8 cellular contexts compared by ENCODE assay signal in genomic region chr5:163916376-163916775, GRCh38.
A peak's percentile ranks its signal among the peaks of the same experiment; 100 is the strongest.
DNase-seq lines count a peak whose midpoint lies in the region; ATAC-seq and TF ChIP-seq lines count a peak whose summit lies in the region.

No MANE protein-coding gene starts in this region.

- H3K27me3 Mint-ChIP-seq in endodermal cell (ENCODE audit: insufficient read depth): no peaks in the 10 kb centered on the region

- ATAC-seq in activated CD4-positive, CD25-positive, alpha-beta regulatory T cell treated with anti-CD3 and anti-CD28 coated beads, Interleukin-2, amount 50 U/mL, for 24 hours: peak; percentile 21 to 49
- peak; percentile 91 for ATAC-seq in HG02973 (IDR thresholded peaks at IDR 0.05; ENCODE audit: unreplicated experiment)
- peak; percentile 56 for ATAC-seq in mucosa of descending colon

- no peaks in the 10 kb centered on the region for H3K27me3 ChIP-seq in endodermal cell (ENCODE audit: control insufficient read depth, insufficient read depth, low read length, poor library complexity, severe bottlenecking)

- H3K27ac Mint-ChIP-seq in endodermal cell: no peak overlapping the region

- no peak overlapping the region for H3K4me3 Mint-ChIP-seq in endodermal cell

- no peak overlapping the region for H3K9ac ChIP-seq in endodermal cell (ENCODE audit: extremely low read depth, low read length, poor library complexity, severe bottlenecking)

- WGBS in endodermal cell (ENCODE audit: insufficient coverage in 1 of 2, insufficient read length in 1 of 2), 2 experiments: 84% methylated on average over 2 of the region's 2 CpGs; no CpG with 5 or more reads in 1 of the 2 experiments

- peaks cover 21% of the 10 kb centered on the region for H3K9me3 Mint-ChIP-seq in endodermal cell

- DNase-seq in activated CD4-positive, CD25-positive, alpha-beta regulatory T cell treated with anti-CD3 and anti-CD28 coated beads, Interleukin-2, amount 50 U/mL, for 72 hours: no peak
- DNase-seq in SKM-1 treated with dmso at 0.1 percent for 144 hours (lab: John Stamatoyannopoulos, UW; ENCODE audit: unreplicated experiment) (peak; percentile 96), mucosa of descending colon (peak in 1 of 3 donors; percentile 32), LoVo (ENCODE audit: low spot score) (no peak), endodermal cell (no peak), COR-L47 (lab: John Stamatoyannopoulos, UW) (no peak)

- H3K36me3 ChIP-seq in mucosa of descending colon (ENCODE audit: low read depth) (no peaks in the 10 kb centered on the region), endodermal cell (ENCODE audit: control insufficient read depth, insufficient read depth, low read length) (no peaks in the 10 kb centered on the region)

- peaks cover 9% of the 10 kb centered on the region for H3K4me1 Mint-ChIP-seq in endodermal cell

- no peak overlapping the region for H3K27ac ChIP-seq in endodermal cell (ENCODE audit: low read depth, low read length)

- H3K4me3 ChIP-seq in mucosa of descending colon: no peak overlapping the region
- no peak overlapping the region for H3K4me3 ChIP-seq in endodermal cell (ENCODE audit: low read length)

- TF ChIP-seq CTCF in mucosa of descending colon (IDR thresholded peaks at IDR 0.05) (no peak), endodermal cell (conservative IDR thresholded peaks at IDR 0.05) (no peak)

- H3K4me1 ChIP-seq in mucosa of descending colon (ENCODE audit: low read depth) (peaks cover 13% of the 10 kb centered on the region), endodermal cell (ENCODE audit: control insufficient read depth, insufficient read depth, low read length) (no peaks in the 10 kb centered on the region)

- H3K36me3 Mint-ChIP-seq in endodermal cell (ENCODE audit: low read depth): peaks cover 3% of the 10 kb centered on the region

- intact Hi-C loops in mucosa of descending colon (cut with DNase I, micrococcal nuclease): no loop called here

- H3K9me3 ChIP-seq in mucosa of descending colon (peaks cover 5% of the 10 kb centered on the region), endodermal cell (ENCODE audit: control insufficient read depth, low read length) (no peaks in the 10 kb centered on the region)

Comparison
In these comparisons a context has a peak if more than half of its experiments do, and no peak if none do; other contexts are left out.
1. ATAC-seq: peak in every context shown above with its lines; median percentile 91 in HG02973; 56 in mucosa of descending colon; 35 in activated CD4-positive, CD25-positive, alpha-beta regulatory T cell treated with anti-CD3 and anti-CD28 coated beads, Interleukin-2, amount 50 U/mL, for 24 hours.